In the genomic region with DNA sequence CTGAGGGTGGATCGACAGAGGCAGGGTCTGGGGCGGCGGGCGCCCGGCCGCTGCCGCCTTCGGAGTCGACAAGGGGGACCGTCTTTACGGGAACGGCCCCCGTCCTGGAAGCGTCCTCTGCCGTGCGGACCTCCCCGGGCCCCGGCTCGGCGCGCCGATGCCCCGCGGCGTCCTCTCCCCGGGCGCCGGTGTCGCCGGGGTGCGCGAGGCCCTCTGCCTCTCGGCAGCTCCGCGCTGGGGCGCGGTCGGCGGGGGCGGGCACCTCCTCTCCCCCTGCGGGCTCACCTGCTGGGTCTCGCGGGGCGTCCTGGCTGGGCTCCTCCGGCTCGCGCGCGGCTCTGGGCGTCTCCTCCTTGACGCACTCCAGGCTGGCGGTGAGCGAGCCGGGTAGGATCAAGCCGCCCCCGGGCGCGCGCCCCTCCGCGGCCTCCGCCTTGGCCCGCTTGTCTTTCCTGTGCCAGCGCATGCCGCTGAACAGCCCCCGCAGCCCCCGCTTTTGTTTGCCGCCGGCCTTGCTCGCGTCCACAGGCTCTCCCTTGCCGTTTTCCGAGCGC, we compare ENCODE assay signal across 9 cellular contexts.
A peak's percentile ranks its signal among the peaks of the same experiment; 100 is the strongest.
DNase-seq lines count a peak whose midpoint lies in the region; ATAC-seq, FAIRE-seq and TF ChIP-seq lines count a peak whose summit lies in the region.
"Had no signal": no experiment of that assay in that cellular context is flagged by ENCODE, and none has a peak within 500 bp of the region (broad histone marks: within the 10 kb centered on the region; RNA-seq: fewer than 3 reads in every experiment).

No MANE protein-coding gene starts in this region.

- H3K27ac ChIP-seq in BLaER1: no peak overlapping the region

- FAIRE-seq in HTR-8/SVneo (lab: Jason Lieb, UNC): no peak

- peaks cover 16% of the 10 kb centered on the region for H3K4me1 ChIP-seq in BLaER1

- H3K27me3 ChIP-seq in BLaER1: peaks cover 49% of the 10 kb centered on the region

- POLR2A ChIA-PET in HEK293T (lab: Yijun Ruan, JAX): no interaction called here

- H3K36me3 ChIP-seq in BLaER1: no peaks in the 10 kb centered on the region

- H3K4me3 ChIP-seq in BLaER1 (peak overlapping the region; percentile 61), choroid plexus epithelial cell (ENCODE audit: low read depth, low read length) (peak overlapping the region; percentile 14)

- peaks cover 9% of the 10 kb centered on the region for H3K9me3 Mint-ChIP-seq in nephron progenitor cell

- CTCF ChIA-PET in HEK293T (lab: Yijun Ruan, JAX): no interaction called here

- H3K9ac ChIP-seq in BLaER1: no peak overlapping the region

- ATAC-seq in HG02623 (IDR thresholded peaks at IDR 0.05; ENCODE audit: unreplicated experiment): no peak
- ATAC-seq: naive thymus-derived CD4-positive, alpha-beta T cell had no signal

- H3K27me3 Mint-ChIP-seq in nephron progenitor cell (ENCODE audit: low read depth, poor library complexity): peaks cover 76% of the 10 kb centered on the region

- no peak overlapping the region for H3K27ac Mint-ChIP-seq in nephron progenitor cell

- no peaks in the 10 kb centered on the region for H4K20me1 ChIP-seq in BLaER1

- TF ChIP-seq CTCF in choroid plexus epithelial cell (conservative IDR thresholded peaks at IDR 0.05; ENCODE audit: low read depth, low read length) (no peak), nephron progenitor cell (IDR thresholded peaks at IDR 0.05) (no peak)

- no peaks in the 10 kb centered on the region for H3K36me3 Mint-ChIP-seq in nephron progenitor cell (ENCODE audit: low read depth)

- peaks cover 24% of the 10 kb centered on the region for H3K4me1 Mint-ChIP-seq in nephron progenitor cell

- peaks cover 43% of the 10 kb centered on the region for H3K9me3 ChIP-seq in BLaER1

- peak overlapping the region; percentile 86 for H3K4me3 Mint-ChIP-seq in nephron progenitor cell

- peak overlapping the region; percentile 79 for H3K4me2 ChIP-seq in BLaER1

- DNase-seq in HEK293T (ENCODE audit: extremely low spot score) (peak; percentile 20), choroid plexus epithelial cell (ENCODE audit: low read depth) (peak; percentile 4), nephron progenitor cell (peak; percentile 69), foreskin melanocyte (no peak), HTR-8/SVneo (ENCODE audit: insufficient read length, low spot score) (no peak), COLO829 (ENCODE audit: low spot score) (no peak)

TF ChIP-seq in HEK293T, 16 proteins besides CTCF, POLR2A, EP300 and RAD21:
- TF ChIP-seq LEF1 (IDR thresholded peaks at IDR 0.05; ENCODE audit: borderline replicate concordance) (no peak), ARNT (IDR thresholded peaks at IDR 0.05) (no peak), FOXK2 (IDR thresholded peaks at IDR 0.05) (no peak), FOXM1 (IDR thresholded peaks at IDR 0.05; ENCODE audit: borderline replicate concordance) (no peak), TARDBP (IDR thresholded peaks at IDR 0.05) (no peak), SP1 (IDR thresholded peaks at IDR 0.05) (no peak), FOXA1 (IDR thresholded peaks at IDR 0.05) (no peak), NFRKB (IDR thresholded peaks at IDR 0.05) (no peak), HDGF (IDR thresholded peaks at IDR 0.05; ENCODE audit: borderline replicate concordance) (no peak), CTBP1 (IDR thresholded peaks at IDR 0.05; ENCODE audit: borderline replicate concordance) (no peak), ZNF384 (IDR thresholded peaks at IDR 0.05) (no peak), BHLHE40 (IDR thresholded peaks at IDR 0.05; ENCODE audit: borderline replicate concordance) (no peak), L3MBTL2 (conservative IDR thresholded peaks at IDR 0.05) (no peak)
- TF ChIP-seq, protein P1, sequence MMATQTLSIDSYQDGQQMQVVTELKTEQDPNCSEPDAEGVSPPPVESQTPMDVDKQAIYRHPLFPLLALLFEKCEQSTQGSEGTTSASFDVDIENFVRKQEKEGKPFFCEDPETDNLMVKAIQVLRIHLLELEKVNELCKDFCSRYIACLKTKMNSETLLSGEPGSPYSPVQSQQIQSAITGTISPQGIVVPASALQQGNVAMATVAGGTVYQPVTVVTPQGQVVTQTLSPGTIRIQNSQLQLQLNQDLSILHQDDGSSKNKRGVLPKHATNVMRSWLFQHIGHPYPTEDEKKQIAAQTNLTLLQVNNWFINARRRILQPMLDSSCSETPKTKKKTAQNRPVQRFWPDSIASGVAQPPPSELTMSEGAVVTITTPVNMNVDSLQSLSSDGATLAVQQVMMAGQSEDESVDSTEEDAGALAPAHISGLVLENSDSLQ (IDR thresholded peaks at IDR 0.05): no peak

Comparison
In these comparisons a context has a peak if more than half of its experiments do, and no peak if none do; other contexts are left out.
1. DNase-seq: peak in HEK293T (single experiment), choroid plexus epithelial cell (single experiment) and nephron progenitor cell (single experiment); none in foreskin melanocyte (single experiment), HTR-8/SVneo (single experiment) and COLO829 (single experiment).